10 cellular contexts compared by ENCODE assay signal in the genomic region with DNA sequence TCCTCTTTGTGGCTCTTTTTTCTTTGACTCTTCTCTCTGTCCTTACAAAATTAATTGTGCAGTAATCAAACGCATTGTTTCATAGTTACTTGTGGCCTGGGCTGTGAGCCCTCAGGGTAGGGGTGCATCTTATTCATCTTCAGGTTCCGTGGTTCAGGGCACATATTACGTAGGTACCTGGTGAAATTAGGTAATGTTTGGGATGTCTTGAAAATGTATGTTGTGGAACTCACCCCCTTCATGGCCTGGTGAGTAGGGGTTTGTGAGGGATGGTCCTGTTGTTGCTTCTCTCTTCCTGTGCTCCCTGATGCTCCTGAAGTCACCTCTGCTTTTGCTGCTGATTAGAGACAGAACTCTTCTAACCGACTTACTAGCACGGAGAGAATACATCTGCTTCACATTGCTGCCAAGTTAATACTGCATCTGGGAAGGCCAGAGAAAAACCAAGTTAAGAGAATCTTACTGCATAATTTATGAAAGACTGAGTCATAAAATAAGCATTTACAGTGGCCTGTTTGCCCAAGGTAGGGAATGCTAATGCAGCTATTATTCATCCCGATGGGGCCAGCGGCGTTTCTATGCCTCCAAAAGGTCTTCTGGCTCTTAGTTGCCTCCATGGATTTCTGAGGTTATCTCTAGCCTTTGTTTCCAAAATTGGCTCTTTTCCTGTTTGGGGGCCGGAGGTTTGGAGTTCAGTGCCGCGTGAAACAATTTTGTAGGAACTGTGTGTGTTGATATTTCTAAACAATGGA.
DNase-seq lines count a peak whose midpoint lies in the region; ATAC-seq and TF ChIP-seq lines count a peak whose summit lies in the region.
"Had no signal": no experiment of that assay in that cellular context is flagged by ENCODE, and none has a peak within 500 bp of the region (broad histone marks: within the 10 kb centered on the region; RNA-seq: fewer than 3 reads in every experiment).

No MANE protein-coding gene starts in this region.

- peaks cover 1% of the 10 kb centered on the region; the same call in 1 of the 2 replicates for H3K9me3 ChIP-seq in HUES6 (ENCODE audit: control insufficient read depth, insufficient read depth, low read depth, low read length)
- peaks cover 8% of the 10 kb centered on the region for H3K9me3 ChIP-seq in endodermal cell (ENCODE audit: control insufficient read depth, low read length)

- H3K27me3 Mint-ChIP-seq in endodermal cell (ENCODE audit: insufficient read depth) (no peaks in the 10 kb centered on the region), nephron (ENCODE audit: low read depth) (peaks cover 4% of the 10 kb centered on the region)

- ATAC-seq in GM18502 (IDR thresholded peaks at IDR 0.05; ENCODE audit: poor library complexity, unreplicated experiment), result no peak

- H3K27ac Mint-ChIP-seq in endodermal cell (peak overlapping the region; percentile 29), nephron (peak overlapping the region; percentile 83 to 94 (median 93))

- H3K27ac ChIP-seq in HUES6 (ENCODE audit: low read depth, low read length), result 0 out of 2 replicates have a peak overlapping the region, but pooled peaks have one; percentile 25
- H3K27ac ChIP-seq in endodermal cell (ENCODE audit: low read depth, low read length), result no peak overlapping the region

- peak; percentile 90 for DNase-seq in AG20443 (ENCODE audit: low spot score)
- peak; percentile 26 for DNase-seq in endodermal cell
- no peak for DNase-seq in stimulated activated CD4-positive, alpha-beta T cell treated with anti-CD3 and anti-CD28 coated beads, Interleukin-2, amount 100 ng/mL, for 48 hours
- no peak for DNase-seq in HuH-7 (ENCODE audit: low spot score)
- no peak for DNase-seq in activated CD4-positive, alpha-beta T cell treated with anti-CD3 and anti-CD28 coated beads, Interleukin-2, amount 50 U/mL, for 1 hour
- DNase-seq: SHP77; stimulated activated CD4-positive, alpha-beta T cell treated with anti-CD3 and anti-CD28 coated beads, Interleukin-4, amount 100 ng/mL, for 24 hours had no signal

- H3K4me1 ChIP-seq in HUES6 (ENCODE audit: control insufficient read depth, insufficient read depth, low read length) (peaks cover 21% of the 10 kb centered on the region), endodermal cell (ENCODE audit: control insufficient read depth, insufficient read depth, low read length) (no peaks in the 10 kb centered on the region)

- 76 to 85% methylated on average over 5 to 11 of the region's 11 CpGs for WGBS in endodermal cell (ENCODE audit: insufficient coverage in 1 of 2, insufficient read length in 1 of 2), 2 experiments

- H3K9me3 Mint-ChIP-seq in endodermal cell (peaks cover 6% of the 10 kb centered on the region), nephron (peaks cover 3% of the 10 kb centered on the region)

- peaks cover 21% of the 10 kb centered on the region for H3K4me1 Mint-ChIP-seq in endodermal cell
- peaks cover 27% of the 10 kb centered on the region for H3K4me1 Mint-ChIP-seq in nephron

- H3K36me3 ChIP-seq in HUES6 (ENCODE audit: control insufficient read depth, insufficient read depth, low read length) (peaks cover 9% of the 10 kb centered on the region; the same call in 1 of the 2 replicates), endodermal cell (ENCODE audit: control insufficient read depth, insufficient read depth, low read length) (peaks cover 43% of the 10 kb centered on the region)

- H3K4me3 Mint-ChIP-seq in endodermal cell (no peak overlapping the region), nephron (peak overlapping the region in 1 of 3 experiments; percentile 41)

- H3K4me3 ChIP-seq in HUES6 (ENCODE audit: low read depth, low read length) (no peak overlapping the region), endodermal cell (ENCODE audit: low read length) (no peak overlapping the region)

- H3K36me3 Mint-ChIP-seq in endodermal cell (ENCODE audit: low read depth) (peaks cover 32% of the 10 kb centered on the region), nephron (ENCODE audit: low read depth) (peaks cover 58% of the 10 kb centered on the region)

- H3K27me3 ChIP-seq in HUES6 (ENCODE audit: control insufficient read depth, insufficient read depth, low read length), result no peaks in the 10 kb centered on the region
- H3K27me3 ChIP-seq in endodermal cell (ENCODE audit: control insufficient read depth, insufficient read depth, low read length, poor library complexity, severe bottlenecking), result no peaks in the 10 kb centered on the region

- H3K9ac ChIP-seq in HUES6 (ENCODE audit: low read length) (peak overlapping the region; percentile 2), endodermal cell (ENCODE audit: extremely low read depth, low read length, poor library complexity, severe bottlenecking) (no peak overlapping the region)

- TF ChIP-seq CTCF in endodermal cell (conservative IDR thresholded peaks at IDR 0.05) (no peak), nephron (IDR thresholded peaks at IDR 0.05; ENCODE audit: unreplicated experiment in 3 of 3) (no peak)

Comparison
In these comparisons a context has a peak if more than half of its experiments do, and no peak if none do; other contexts are left out.
1. DNase-seq: peak in AG20443 (single experiment) and endodermal cell (single experiment); none in stimulated activated CD4-positive, alpha-beta T cell treated with anti-CD3 and anti-CD28 coated beads, Interleukin-2, amount 100 ng/mL, for 48 hours (0 of 2), HuH-7 (single experiment) and activated CD4-positive, alpha-beta T cell treated with anti-CD3 and anti-CD28 coated beads, Interleukin-2, amount 50 U/mL, for 1 hour (single experiment).